14 cellular contexts compared by ENCODE assay signal in genomic region chr21:33686386-33686785, GRCh38. TPM values are rescaled to one million over a fixed set of nuclear protein-coding genes. Genes with fewer than 3 reads are reported as not detected.
DNase-seq lines count a peak whose midpoint lies in the region; ATAC-seq, FAIRE-seq and TF ChIP-seq lines count a peak whose summit lies in the region.
"Had no signal": no experiment of that assay in that cellular context is flagged by ENCODE, and none has a peak within 500 bp of the region (broad histone marks: within the 10 kb centered on the region; RNA-seq: fewer than 3 reads in every experiment).

No MANE protein-coding gene starts in this region.

- H3K4me1 Mint-ChIP-seq in GM23338, result peaks cover 58% of the 10 kb centered on the region
- peaks cover 58% of the 10 kb centered on the region for H3K4me1 Mint-ChIP-seq in astrocyte (ENCODE audit: low read depth, unreplicated experiment)
- H3K4me1 Mint-ChIP-seq in nephron, result peaks cover 50% of the 10 kb centered on the region
- peaks cover 0 to 3% of the 10 kb centered on the region in 2 donors for H3K4me1 Mint-ChIP-seq in stimulated activated naive B cell treated with anti-CD40 and anti-IgM and Interleukin-4, amounts not matched to agents 10 μg/mL and 1 μg/mL and 100 μg/mL, for 72 hours

- H3K9me2 ChIP-seq in GM23338 (ENCODE audit: insufficient read depth), result no peaks in the 10 kb centered on the region

- no peaks in the 10 kb centered on the region for H3K9me3 ChIP-seq in astrocyte (ENCODE audit: insufficient read depth, low read depth, low read length)
- H3K9me3 ChIP-seq in lower lobe of right lung, result no peaks in the 10 kb centered on the region
- H3K9me3 ChIP-seq in mucosa of descending colon, result no peaks in the 10 kb centered on the region
- H3K9me3 ChIP-seq: left lung had no signal

- no peaks in the 10 kb centered on the region for H3K36me3 Mint-ChIP-seq in GM23338 (ENCODE audit: low read depth)
- H3K36me3 Mint-ChIP-seq in astrocyte (ENCODE audit: low read depth, unreplicated experiment), result no peaks in the 10 kb centered on the region
- peaks cover 3% of the 10 kb centered on the region for H3K36me3 Mint-ChIP-seq in nephron (ENCODE audit: low read depth)
- no peaks in the 10 kb centered on the region for H3K36me3 Mint-ChIP-seq in stimulated activated naive B cell treated with anti-CD40 and anti-IgM and Interleukin-4, amounts not matched to agents 10 μg/mL and 1 μg/mL and 100 μg/mL, for 72 hours

- H2AFZ ChIP-seq in GM23338 (no peak overlapping the region), astrocyte (ENCODE audit: low read depth, low read length) (no peak overlapping the region)

- H3K9me3 Mint-ChIP-seq in GM23338 (no peaks in the 10 kb centered on the region), astrocyte (ENCODE audit: unreplicated experiment) (no peaks in the 10 kb centered on the region), nephron (no peaks in the 10 kb centered on the region)
- H3K9me3 Mint-ChIP-seq in stimulated activated naive B cell treated with anti-CD40 and anti-IgM and Interleukin-4, amounts not matched to agents 10 μg/mL and 1 μg/mL and 100 μg/mL, for 72 hours, result no peaks in the 10 kb centered on the region

- H3K4me3 ChIP-seq in GM23338, result no peak overlapping the region
- H3K4me3 ChIP-seq in astrocyte (ENCODE audit: insufficient read depth, low read depth, low read length), result no peak overlapping the region
- H3K4me3 ChIP-seq in lower lobe of right lung, result no peak overlapping the region
- H3K4me3 ChIP-seq in mucosa of descending colon, result no peak overlapping the region
- H3K4me3 ChIP-seq: left lung had no signal

- TF ChIP-seq CTCF in GM23338 (conservative IDR thresholded peaks at IDR 0.05; ENCODE audit: low read depth in 2 of 2) (no peak), astrocyte (IDR thresholded peaks at IDR 0.05; ENCODE audit: insufficient read depth, low read depth, low read length) (no peak), nephron (IDR thresholded peaks at IDR 0.05; ENCODE audit: unreplicated experiment in 3 of 3) (no peak), lower lobe of right lung (IDR thresholded peaks at IDR 0.05) (no peak), mucosa of descending colon (IDR thresholded peaks at IDR 0.05) (no peak)

- intact Hi-C loops in lower lobe of right lung (cut with DNase I), result no loop called here
- intact Hi-C loops in mucosa of descending colon (cut with DNase I, micrococcal nuclease), result no loop called here

- H4K20me1 ChIP-seq in GM23338 (replicated peaks; ENCODE audit: insufficient read depth) (no peaks in the 10 kb centered on the region), astrocyte (ENCODE audit: insufficient read depth, low read length) (peaks cover 11% of the 10 kb centered on the region)

- H3K4me2 ChIP-seq in GM23338, result peak overlapping the region; percentile 43
- peak overlapping the region; percentile 80 for H3K4me2 ChIP-seq in astrocyte (ENCODE audit: low read length)

- H3K4me3 Mint-ChIP-seq in GM23338, result peak overlapping the region; percentile 37
- H3K4me3 Mint-ChIP-seq in astrocyte (ENCODE audit: unreplicated experiment), result peak overlapping the region; percentile 52
- H3K4me3 Mint-ChIP-seq in nephron, result no peak overlapping the region
- no peak overlapping the region for H3K4me3 Mint-ChIP-seq in stimulated activated naive B cell treated with anti-CD40 and anti-IgM and Interleukin-4, amounts not matched to agents 10 μg/mL and 1 μg/mL and 100 μg/mL, for 72 hours

- peak overlapping the region; percentile 73 for H3K9ac ChIP-seq in astrocyte (ENCODE audit: low read length)

- H3K27me3 Mint-ChIP-seq in GM23338 (ENCODE audit: insufficient read depth, low read depth, poor library complexity), result peaks cover 6% of the 10 kb centered on the region
- H3K27me3 Mint-ChIP-seq in astrocyte (ENCODE audit: low read depth, unreplicated experiment), result no peaks in the 10 kb centered on the region
- no peaks in the 10 kb centered on the region for H3K27me3 Mint-ChIP-seq in nephron (ENCODE audit: low read depth)
- peaks cover 0 to 6% of the 10 kb centered on the region in 2 donors for H3K27me3 Mint-ChIP-seq in stimulated activated naive B cell treated with anti-CD40 and anti-IgM and Interleukin-4, amounts not matched to agents 10 μg/mL and 1 μg/mL and 100 μg/mL, for 72 hours

- FAIRE-seq in astrocyte (lab: Jason Lieb, UNC), result no peak

- no peaks in the 10 kb centered on the region for H3K27me3 ChIP-seq in GM23338 (ENCODE audit: insufficient read depth)
- no peaks in the 10 kb centered on the region for H3K27me3 ChIP-seq in astrocyte (ENCODE audit: insufficient read depth, low read length)
- no peaks in the 10 kb centered on the region for H3K27me3 ChIP-seq in lower lobe of right lung (ENCODE audit: low read depth)
- H3K27me3 ChIP-seq: left lung had no signal

- no peaks in the 10 kb centered on the region for H3K36me3 ChIP-seq in GM23338 (ENCODE audit: insufficient read depth)
- no peaks in the 10 kb centered on the region for H3K36me3 ChIP-seq in astrocyte (ENCODE audit: insufficient read depth, low read length)
- H3K36me3 ChIP-seq in lower lobe of right lung, result no peaks in the 10 kb centered on the region
- no peaks in the 10 kb centered on the region for H3K36me3 ChIP-seq in mucosa of descending colon (ENCODE audit: low read depth)
- H3K36me3 ChIP-seq: left lung had no signal

- ATAC-seq in GM23338 (no peak), lower lobe of right lung (no peak), mucosa of descending colon (no peak)
- ATAC-seq in stimulated activated naive B cell treated with anti-CD40 and anti-IgM and Interleukin-4, amounts not matched to agents 10 μg/mL and 1 μg/mL and 100 μg/mL, for 72 hours (replicated peaks), result no peak

- H3K4me1 ChIP-seq in GM23338 (ENCODE audit: insufficient read depth) (peaks cover 50% of the 10 kb centered on the region), astrocyte (ENCODE audit: insufficient read depth, low read length) (peaks cover 49% of the 10 kb centered on the region), lower lobe of right lung (peaks cover 46% of the 10 kb centered on the region), mucosa of descending colon (ENCODE audit: low read depth) (no peaks in the 10 kb centered on the region)

- DNase-seq in GM23338 (ENCODE audit: low spot score), result no peak
- DNase-seq in NCI-H187 treated with DMSO at 0.1 percent for 48 hours (lab: John Stamatoyannopoulos, UW), result peak; percentile 44
- no peak for DNase-seq in astrocyte (ENCODE audit: low read depth)
- no peak for DNase-seq in lower lobe of right lung
- DNase-seq in HT-29 (ENCODE audit: low spot score), result no peak
- DNase-seq in stimulated activated naive B cell treated with anti-CD40 and anti-IgM and Interleukin-4, amounts not matched to agents 10 μg/mL and 1 μg/mL and 100 μg/mL, for 72 hours, result no peak
- no peak for DNase-seq in mucosa of descending colon
- DNase-seq: activated CD8-positive, alpha-beta memory T cell treated with anti-CD3 and anti-CD28 coated beads for 24 hours; activated gamma-delta T cell treated with Interleukin-2 at 50 U/mL for 16 hours; left lung; NCI-H526 treated with DMSO at 0.1 percent for 48 hours; SHP77 had no signal

- peak overlapping the region; percentile 82 for H3K27ac ChIP-seq in GM23338 (ENCODE audit: low read depth)
- peak overlapping the region; percentile 85 for H3K27ac ChIP-seq in astrocyte (ENCODE audit: low read depth, low read length)
- no peak overlapping the region for H3K27ac ChIP-seq in lower lobe of right lung
- H3K27ac ChIP-seq: C4-2B, left lung had no signal

- no peaks in the 10 kb centered on the region for H3F3A ChIP-seq in GM23338 (replicated peaks; ENCODE audit: low read depth)

- H3K79me2 ChIP-seq in GM23338 (replicated peaks; ENCODE audit: insufficient read depth) (peaks cover 82% of the 10 kb centered on the region), astrocyte (ENCODE audit: insufficient read depth, low read length) (peaks cover 71% of the 10 kb centered on the region)

- H3K27ac Mint-ChIP-seq in GM23338 (peak overlapping the region; percentile 89), astrocyte (ENCODE audit: unreplicated experiment) (peak overlapping the region; percentile 98), nephron (peak overlapping the region; percentile 2 to 21 (median 6))
- H3K27ac Mint-ChIP-seq in stimulated activated naive B cell treated with anti-CD40 and anti-IgM and Interleukin-4, amounts not matched to agents 10 μg/mL and 1 μg/mL and 100 μg/mL, for 72 hours, result no peak overlapping the region

TF ChIP-seq in GM23338, 12 proteins besides CTCF, POLR2A, EP300 and RAD21 (continues in another document):
- no peak for TF ChIP-seq JUNB (IDR thresholded peaks at IDR 0.05; ENCODE audit: unreplicated experiment)

RNA-seq across cellular contexts. Expression of gene ITSN1, which starts 44.1 kb away (rescaled TPM):
- 68.2 and 77.9 TPM in 2 replicates for total RNA-seq in GM23338 (2014; rRNA removed; shearing (Covaris generic))
- 83.4 and 95.7 TPM in 2 replicates for polyA plus RNA-seq in GM23338 (2016; fragmentation: Nextera tagmentation; extraction: Ambion mirVana)
- total RNA-seq in astrocyte (61.6 and 77.3 TPM in 2 replicates), lower lobe of right lung (31.4 TPM), mucosa of descending colon (10 to 100 TPM; 35.6 to 54.8 (median 45.3) TPM)
- total RNA-seq in HT-29 (2014; rRNA removed; shearing (Covaris generic)), result 12.4 and 19.6 TPM in 2 replicates

RNA-seq across cellular contexts. Expression of gene CRYZL1, which starts 44.8 kb away (rescaled TPM):
- 23.3 and 23.8 TPM in 2 replicates for total RNA-seq in GM23338 (2014; rRNA removed; shearing (Covaris generic))
- 30.6 and 40.5 TPM in 2 replicates for polyA plus RNA-seq in GM23338 (2016; fragmentation: Nextera tagmentation; extraction: Ambion mirVana)
- total RNA-seq in astrocyte (30.7 and 31.8 TPM in 2 replicates), lower lobe of right lung (29.4 TPM), mucosa of descending colon (10 to 100 TPM; 33.1 to 55.5 (median 34.0) TPM)
- 3.4 and 8.1 TPM in 2 replicates for total RNA-seq in HT-29 (2014; rRNA removed; shearing (Covaris generic))

Comparison
In these comparisons a context has a peak if more than half of its experiments do, and no peak if none do; other contexts are left out.
1. H3K4me3 Mint-ChIP-seq: peak in GM23338 (single experiment) and astrocyte (single experiment); none in nephron (0 of 3) and stimulated activated naive B cell treated with anti-CD40 and anti-IgM and Interleukin-4, amounts not matched to agents 10 μg/mL and 1 μg/mL and 100 μg/mL, for 72 hours (0 of 2).